ENCODE assay signal across 19 cellular contexts in genomic region chr3:13336592-13336991, GRCh38.
"Had no signal": no experiment of that assay in that cellular context is flagged by ENCODE, and none has a peak within 500 bp of the region (broad histone marks: within the 10 kb centered on the region; RNA-seq: fewer than 3 reads in every experiment).

No MANE protein-coding gene starts in this region.

- H3K36me3 ChIP-seq: thoracic aorta had no signal

- H3K9me3 ChIP-seq: body of pancreas, esophagus squamous epithelium, right lobe of liver, thoracic aorta had no signal

- FAIRE-seq: endothelial cell of umbilical vein had no signal

- H3K27ac ChIP-seq: body of pancreas, esophagus squamous epithelium, right lobe of liver, thoracic aorta had no signal

- H3K27ac Mint-ChIP-seq: activated naive CD8-positive, alpha-beta T cell treated with anti-CD3 and anti-CD28 coated beads for 36 hours had no signal

- H3K4me3 Mint-ChIP-seq: activated CD8-positive, alpha-beta memory T cell treated with anti-CD3 and anti-CD28 coated beads, Interleukin-2, amount 10 ng/mL, durations not matched to agents 7 days and 5 days; activated naive CD8-positive, alpha-beta T cell treated with anti-CD3 and anti-CD28 coated beads for 36 hours; T-helper 2 cell treated with Interferon-gamma antibody and Interleukin-4, amounts not matched to agents 5 μg/mL and 100 μg/mL, for 36 hours had no signal

- H3K27me3 Mint-ChIP-seq: activated CD8-positive, alpha-beta memory T cell treated with anti-CD3 and anti-CD28 coated beads, Interleukin-2, amount 10 ng/mL, durations not matched to agents 7 days and 5 days; activated naive CD8-positive, alpha-beta T cell treated with anti-CD3 and anti-CD28 coated beads for 36 hours had no signal

- ATAC-seq: activated CD8-positive, alpha-beta memory T cell treated with anti-CD3 and anti-CD28 coated beads, Interleukin-2, amount 10 ng/mL, durations not matched to agents 7 days and 5 days; body of pancreas; right lobe of liver had no signal

- H3K9me3 Mint-ChIP-seq: activated naive CD8-positive, alpha-beta T cell treated with anti-CD3 and anti-CD28 coated beads for 36 hours; T-helper 2 cell treated with Interferon-gamma antibody and Interleukin-4, amounts not matched to agents 5 μg/mL and 100 μg/mL, for 36 hours had no signal

- H3K4me1 Mint-ChIP-seq: activated CD8-positive, alpha-beta memory T cell treated with anti-CD3 and anti-CD28 coated beads, Interleukin-2, amount 10 ng/mL, durations not matched to agents 7 days and 5 days had no signal

- H3K27me3 ChIP-seq: body of pancreas, esophagus squamous epithelium, right lobe of liver had no signal

- DNase-seq: activated CD4-positive, alpha-beta T cell treated with anti-CD3 and anti-CD28 coated beads, Interleukin-2, amount 50 U/mL, for 1 hour; activated CD8-positive, alpha-beta memory T cell treated with anti-CD3 and anti-CD28 coated beads, Interleukin-2, amount 10 ng/mL, durations not matched to agents 7 days and 5 days; activated gamma-delta T cell; activated naive CD8-positive, alpha-beta T cell treated with anti-CD3 and anti-CD28 coated beads for 36 hours; activated T-cell treated with anti-CD3 and anti-CD28 coated beads, Interleukin-2, amount 50 U/mL, for 1 hour; amygdala; body of pancreas; cortex of kidney; effector CD4-positive, alpha-beta T cell; esophagus squamous epithelium; glutamatergic neuron; hypothalamus; right lobe of liver; stimulated activated CD4-positive, alpha-beta T cell treated with anti-CD3 and anti-CD28 coated beads, Interleukin-4, amount 100 ng/mL, for 4 hours; stimulated activated CD8-positive, alpha-beta memory T cell treated with anti-CD3 and anti-CD28 coated beads, Interleukin-4, amount 100 ng/mL, for 48 hours had no signal

- H3K4me3 ChIP-seq: body of pancreas, esophagus squamous epithelium, right lobe of liver, smooth muscle cell, thoracic aorta had no signal

- H3K4me1 ChIP-seq: right lobe of liver had no signal
